In genomic region chr7:117493460-117493859, GRCh38 we compare ENCODE assay signal across 35 cellular contexts. TPM values are rescaled to one million over a fixed set of nuclear protein-coding genes. Genes with fewer than 3 reads are reported as not detected.
"Had no signal": no experiment of that assay in that cellular context is flagged by ENCODE, and none has a peak within 500 bp of the region (broad histone marks: within the 10 kb centered on the region; RNA-seq: fewer than 3 reads in every experiment).

No MANE protein-coding gene starts in this region.

- H3K9me3 Mint-ChIP-seq: activated B cell treated with CpG ODN at 0.5 μM for 24 hours; activated CD4-positive, alpha-beta memory T cell treated with anti-CD3 and anti-CD28 coated beads for 36 hours; activated naive CD4-positive, alpha-beta T cell treated with anti-CD3 and anti-CD28 coated beads for 36 hours; activated naive CD4-positive, alpha-beta T cell treated with anti-CD3 and anti-CD28 coated beads, Interleukin-2, amount 50 U/mL, for 72 hours; activated T-cell treated with anti-CD3 and anti-CD28 coated beads, Interleukin-2, amount 50 U/mL, for 4 hours; activated T-helper 1 cell treated with anti-CD3 and anti-CD28 coated beads, Interleukin-12 subunit alpha, Interleukin-12 subunit beta, Interleukin-2, Interleukin-4 antibody, amounts not matched to agents 30 ng/mL and 10 ng/mL and 1 ng/mL, durations not matched to agents 14 hours and 24 hours and 36 hours; T-helper 1 cell treated with Interleukin-12 subunit alpha and Interleukin-12 subunit beta and Interleukin-4 antibody, amounts not matched to agents 30 μg/mL and 1 μg/mL, for 36 hours; T-helper 2 cell treated with Interferon-gamma antibody and Interleukin-4, amounts not matched to agents 5 μg/mL and 100 μg/mL, for 36 hours had no signal

- ATAC-seq: activated naive CD4-positive, alpha-beta T cell treated with anti-CD3 and anti-CD28 coated beads, Interleukin-2, amount 50 U/mL, for 72 hours; activated T-cell treated with anti-CD3 and anti-CD28 coated beads, Interleukin-2, amount 50 U/mL, for 4 hours; body of pancreas; Panc1 had no signal

- H3K27ac ChIP-seq: adrenal gland, breast epithelium, SJCRH30, SK-N-MC had no signal

- H3K4me3 Mint-ChIP-seq: activated B cell treated with CpG ODN at 0.5 μM for 24 hours; activated CD4-positive, alpha-beta memory T cell treated with anti-CD3 and anti-CD28 coated beads for 36 hours; activated naive CD4-positive, alpha-beta T cell treated with anti-CD3 and anti-CD28 coated beads for 36 hours; activated T-cell treated with anti-CD3 and anti-CD28 coated beads, Interleukin-2, amount 50 U/mL, for 4 hours; activated T-helper 1 cell treated with anti-CD3 and anti-CD28 coated beads, Interleukin-12 subunit alpha, Interleukin-12 subunit beta, Interleukin-2, Interleukin-4 antibody, amounts not matched to agents 30 ng/mL and 10 ng/mL and 1 ng/mL, durations not matched to agents 14 hours and 24 hours and 36 hours; T-helper 1 cell treated with Interleukin-12 subunit alpha and Interleukin-12 subunit beta and Interleukin-4 antibody, amounts not matched to agents 30 μg/mL and 1 μg/mL, for 36 hours; T-helper 2 cell treated with Interferon-gamma antibody and Interleukin-4, amounts not matched to agents 5 μg/mL and 100 μg/mL, for 36 hours had no signal

- H3K4me1 ChIP-seq: adrenal gland, body of pancreas, breast epithelium had no signal

- H3K27ac Mint-ChIP-seq: activated B cell treated with CpG ODN at 0.5 μM for 24 hours; activated CD4-positive, alpha-beta memory T cell treated with anti-CD3 and anti-CD28 coated beads for 36 hours; activated naive CD4-positive, alpha-beta T cell treated with anti-CD3 and anti-CD28 coated beads for 36 hours; activated naive CD4-positive, alpha-beta T cell treated with anti-CD3 and anti-CD28 coated beads, Interleukin-2, amount 50 U/mL, for 72 hours; activated T-helper 1 cell treated with anti-CD3 and anti-CD28 coated beads, Interleukin-12 subunit alpha, Interleukin-12 subunit beta, Interleukin-2, Interleukin-4 antibody, amounts not matched to agents 30 ng/mL and 10 ng/mL and 1 ng/mL, durations not matched to agents 14 hours and 24 hours and 36 hours; T-helper 1 cell treated with Interleukin-12 subunit alpha and Interleukin-12 subunit beta and Interleukin-4 antibody, amounts not matched to agents 30 μg/mL and 1 μg/mL, for 36 hours; T-helper 2 cell treated with Interferon-gamma antibody and Interleukin-4, amounts not matched to agents 5 μg/mL and 100 μg/mL, for 36 hours had no signal

- H3K27me3 ChIP-seq: adrenal gland, breast epithelium, SJCRH30 had no signal

- DNase-seq: activated B cell treated with CpG ODN at 0.5 μM for 24 hours; activated CD4-positive, alpha-beta memory T cell treated with anti-CD3 and anti-CD28 coated beads for 36 hours; activated CD4-positive, alpha-beta T cell treated with anti-CD3 and anti-CD28 coated beads for 4 hours; activated CD4-positive, alpha-beta T cell treated with anti-CD3 and anti-CD28 coated beads, Interleukin-2, amount 50 U/mL, for 1 hour; activated CD4-positive, CD25-positive, alpha-beta regulatory T cell treated with anti-CD3 and anti-CD28 coated beads, Interleukin-2, amount 50 U/mL, for 72 hours; activated CD8-positive, alpha-beta memory T cell treated with anti-CD3 and anti-CD28 coated beads, Interleukin-2, amount 50 U/mL, for 4 hours; activated gamma-delta T cell treated with Interleukin-2 at 50 U/mL for 16 hours; activated naive CD4-positive, alpha-beta T cell treated with anti-CD3 and anti-CD28 coated beads for 36 hours; activated T-cell treated with anti-CD3 and anti-CD28 coated beads for 4 hours; activated T-cell treated with anti-CD3 and anti-CD28 coated beads, Interleukin-2, amount 50 U/mL, for 4 hours; adrenal gland; body of pancreas; cerebellar nuclear complex; Karpas-422; NCI-H1092 treated with DMSO at 0.1 percent for 48 hours; NCI-H1417; NCI-H146; NCI-H187; NCI-H2029 treated with DMSO at 0.1 percent for 48 hours; NCI-H2107; NCI-H2171; NCI-H510A; NCI-H526; NCI-H748 treated with DMSO at 0.1 percent for 48 hours; SHP77; SJCRH30 had no signal

- H3K36me3 ChIP-seq: adrenal gland, breast epithelium, SJCRH30 had no signal

- H3K36me3 Mint-ChIP-seq: activated CD4-positive, alpha-beta memory T cell treated with anti-CD3 and anti-CD28 coated beads for 36 hours; activated naive CD4-positive, alpha-beta T cell treated with anti-CD3 and anti-CD28 coated beads, Interleukin-2, amount 50 U/mL, for 72 hours had no signal

- H3K9me3 ChIP-seq: adrenal gland, body of pancreas, breast epithelium, SJCRH30 had no signal

- H3K4me3 ChIP-seq: adrenal gland, body of pancreas, breast epithelium, SJCRH30, SK-N-MC had no signal

- H3K4me1 Mint-ChIP-seq: activated B cell treated with CpG ODN at 0.5 μM for 24 hours had no signal

- H3K27me3 Mint-ChIP-seq: activated B cell treated with CpG ODN at 0.5 μM for 24 hours; activated CD4-positive, alpha-beta memory T cell treated with anti-CD3 and anti-CD28 coated beads for 36 hours had no signal

RNA-seq across cellular contexts. Expression of gene CFTR, which starts 13.6 kb away (rescaled TPM):
- total RNA-seq: activated B cell treated with CpG ODN at 0.5 μM for 24 hours; activated CD4-positive, alpha-beta memory T cell treated with anti-CD3 and anti-CD28 coated beads for 36 hours; activated naive CD4-positive, alpha-beta T cell treated with anti-CD3 and anti-CD28 coated beads for 36 hours; activated naive CD4-positive, alpha-beta T cell treated with anti-CD3 and anti-CD28 coated beads, Interleukin-2, amount 50 U/mL, for 72 hours; activated T-helper 1 cell treated with anti-CD3 and anti-CD28 coated beads, Interleukin-12 subunit alpha, Interleukin-12 subunit beta, Interleukin-2, Interleukin-4 antibody, amounts not matched to agents 30 ng/mL and 10 ng/mL and 1 ng/mL, durations not matched to agents 14 hours and 24 hours and 36 hours; MCF 10A; RPMI7951; SJCRH30 had no signal
